In genomic region chr15:76206325-76206976, GRCh38 we compare ENCODE assay signal across 10 cellular contexts.
DNase-seq lines count a peak whose midpoint lies in the region; ATAC-seq and TF ChIP-seq lines count a peak whose summit lies in the region.
"Had no signal": no experiment of that assay in that cellular context is flagged by ENCODE, and none has a peak within 500 bp of the region (broad histone marks: within the 10 kb centered on the region; RNA-seq: fewer than 3 reads in every experiment).

No MANE protein-coding gene starts in this region.

- TF ChIP-seq POLR2A in tibial nerve (IDR thresholded peaks at IDR 0.05), result no peak

- no peaks in the 10 kb centered on the region for H3K9me3 ChIP-seq in tibial nerve

- no peaks in the 10 kb centered on the region for H3K27me3 ChIP-seq in tibial nerve

- 17 to 61% methylated on average over 4 of the region's 4 CpGs for WGBS in tibial nerve, 2 donors

- no peak for ATAC-seq in stimulated activated naive B cell treated with anti-CD40 and anti-IgM and Interleukin-4, amounts not matched to agents 10 μg/mL and 1 μg/mL and 100 μg/mL, for 72 hours (replicated peaks)
- no peak for ATAC-seq in GM18519 (IDR thresholded peaks at IDR 0.05; ENCODE audit: low FRiP score, unreplicated experiment)

- H3K36me3 Mint-ChIP-seq in stimulated activated naive B cell treated with anti-CD40 and anti-IgM and Interleukin-4, amounts not matched to agents 10 μg/mL and 1 μg/mL and 100 μg/mL, for 72 hours, result peaks cover 24 to 55% of the 10 kb centered on the region in 2 donors

- no peaks in the 10 kb centered on the region for H3K27me3 Mint-ChIP-seq in stimulated activated naive B cell treated with anti-CD40 and anti-IgM and Interleukin-4, amounts not matched to agents 10 μg/mL and 1 μg/mL and 100 μg/mL, for 72 hours

- peaks cover 0 to 66% (median 0%) of the 10 kb centered on the region in 3 donors for H3K36me3 ChIP-seq in tibial nerve

- no peak overlapping the region for H3K4me3 Mint-ChIP-seq in stimulated activated naive B cell treated with anti-CD40 and anti-IgM and Interleukin-4, amounts not matched to agents 10 μg/mL and 1 μg/mL and 100 μg/mL, for 72 hours

- H3K27ac ChIP-seq in tibial nerve, result no peak overlapping the region
- H3K27ac ChIP-seq: skin epidermis had no signal

- H3K27ac Mint-ChIP-seq in stimulated activated naive B cell treated with anti-CD40 and anti-IgM and Interleukin-4, amounts not matched to agents 10 μg/mL and 1 μg/mL and 100 μg/mL, for 72 hours, result no peak overlapping the region

- H3K4me1 Mint-ChIP-seq in stimulated activated naive B cell treated with anti-CD40 and anti-IgM and Interleukin-4, amounts not matched to agents 10 μg/mL and 1 μg/mL and 100 μg/mL, for 72 hours, result peaks cover 0 to 3% of the 10 kb centered on the region in 2 donors

- peaks cover 0 to 4% (median 0%) of the 10 kb centered on the region in 4 donors for H3K4me1 ChIP-seq in tibial nerve

- TF ChIP-seq EP300 in tibial nerve (IDR thresholded peaks at IDR 0.05), result no peak

- no peak overlapping the region for H3K4me3 ChIP-seq in tibial nerve
- H3K4me3 ChIP-seq: skin epidermis had no signal

- DNase-seq in NCI-H2227 (lab: John Stamatoyannopoulos, UW; ENCODE audit: unreplicated experiment) (peak; percentile 34), NCI-H2227 treated with DMSO at 0.1 percent for 48 hours (lab: John Stamatoyannopoulos, UW) (no peak), amniotic epithelial cell (ENCODE audit: low read depth) (peak; percentile 74), hypothalamus (lab: John Stamatoyannopoulos, UW) (peak in 49 of 51 donors; percentile 7 to 92 (median 69)), tibial nerve (ENCODE audit: low spot score in 2 of 2) (peak; percentile 32 to 53)
- DNase-seq in stimulated activated naive B cell treated with anti-CD40 and anti-IgM and Interleukin-4, amounts not matched to agents 10 μg/mL and 1 μg/mL and 100 μg/mL, for 72 hours, result no peak
- no peak for DNase-seq in activated CD4-positive, CD25-positive, alpha-beta regulatory T cell treated with anti-CD3 and anti-CD28 coated beads, Interleukin-2, amount 50 U/mL, for 72 hours
- DNase-seq: effector CD8-positive, alpha-beta T cell had no signal

- TF ChIP-seq CTCF in tibial nerve (IDR thresholded peaks at IDR 0.05), result no peak

- no peaks in the 10 kb centered on the region for H3K9me3 Mint-ChIP-seq in stimulated activated naive B cell treated with anti-CD40 and anti-IgM and Interleukin-4, amounts not matched to agents 10 μg/mL and 1 μg/mL and 100 μg/mL, for 72 hours

Comparison
In these comparisons a context has a peak if more than half of its experiments do, and no peak if none do; other contexts are left out.
1. DNase-seq: peak in NCI-H2227 (single experiment), amniotic epithelial cell (single experiment), hypothalamus (49 of 51) and tibial nerve (2 of 2); none in NCI-H2227 treated with DMSO at 0.1 percent for 48 hours (single experiment), stimulated activated naive B cell treated with anti-CD40 and anti-IgM and Interleukin-4, amounts not matched to agents 10 μg/mL and 1 μg/mL and 100 μg/mL, for 72 hours (single experiment) and activated CD4-positive, CD25-positive, alpha-beta regulatory T cell treated with anti-CD3 and anti-CD28 coated beads, Interleukin-2, amount 50 U/mL, for 72 hours (single experiment).